Comparison of ENCODE assay signal across 8 cellular contexts in genomic region chr9:116000748-116001329, GRCh38.
DNase-seq lines count a peak whose midpoint lies in the region; ATAC-seq and TF ChIP-seq lines count a peak whose summit lies in the region.

No MANE protein-coding gene starts in this region.

- ATAC-seq in GM21367 (IDR thresholded peaks at IDR 0.05; ENCODE audit: unreplicated experiment) (peak; percentile 94), HG03460 (IDR thresholded peaks at IDR 0.05; ENCODE audit: unreplicated experiment) (no peak), HG02588 (IDR thresholded peaks at IDR 0.05; ENCODE audit: unreplicated experiment) (no peak)

- H3K4me3 ChIP-seq in fibroblast of the aortic adventitia (ENCODE audit: low read depth, low read length), result no peak overlapping the region

- peak; percentile 34 for TF ChIP-seq CTCF in fibroblast of the aortic adventitia (IDR thresholded peaks at IDR 0.05; ENCODE audit: insufficient read depth, low read length)

- DNase-seq in DMS53 treated with DMSO at 0.1 percent for 48 hours (lab: John Stamatoyannopoulos, UW; ENCODE audit: unreplicated experiment), result peak; percentile 10
- peak; percentile 3 for DNase-seq in NCI-H2171 treated with DMSO at 0.1 percent for 48 hours (lab: John Stamatoyannopoulos, UW)
- DNase-seq in fibroblast of the aortic adventitia (ENCODE audit: low read depth), result no peak
- no peak for DNase-seq in DMS79 (lab: John Stamatoyannopoulos, UW)
- no peak for DNase-seq in GF-D8 (lab: John Stamatoyannopoulos, UW)

Comparison
In these comparisons a context has a peak if more than half of its experiments do, and no peak if none do; other contexts are left out.
1. DNase-seq: peak in DMS53 treated with DMSO at 0.1 percent for 48 hours (single experiment) and NCI-H2171 treated with DMSO at 0.1 percent for 48 hours (single experiment); none in fibroblast of the aortic adventitia (single experiment), DMS79 (single experiment) and GF-D8 (single experiment).